Comparison of ENCODE assay signal across 15 cellular contexts in genomic region chr1:10677508-10678364, GRCh38.
DNase-seq lines count a peak whose midpoint lies in the region; ATAC-seq and TF ChIP-seq lines count a peak whose summit lies in the region.
"Had no signal": no experiment of that assay in that cellular context is flagged by ENCODE, and none has a peak within 500 bp of the region (broad histone marks: within the 10 kb centered on the region; RNA-seq: fewer than 3 reads in every experiment).

No MANE protein-coding gene starts in this region.

- H3K27ac Mint-ChIP-seq in naive thymus-derived CD8-positive, alpha-beta T cell: no peak overlapping the region
- H3K27ac Mint-ChIP-seq in HFFc6: no peak overlapping the region
- H3K27ac Mint-ChIP-seq: activated CD4-positive, alpha-beta T cell treated with anti-CD3 and anti-CD28 coated beads for 36 hours; activated T-helper 1 cell treated with anti-CD3 and anti-CD28 coated beads, Interleukin-12 subunit alpha, Interleukin-12 subunit beta, Interleukin-2, Interleukin-4 antibody, amounts not matched to agents 30 ng/mL and 10 ng/mL and 1 ng/mL, durations not matched to agents 14 hours and 24 hours and 36 hours had no signal

- intact Hi-C loops in right cardiac atrium (cut with DNase I): loop anchor here in 1 of 4 donors (10.0 kb wide), 1 partner anchor 187 kb away; no protein-coding TSS in a partner anchor

- H3K4me1 ChIP-seq in right cardiac atrium (ENCODE audit: control insufficient read depth, insufficient read depth, low read length): peaks cover 12% of the 10 kb centered on the region
- H3K4me1 ChIP-seq in neuronal stem cell (ENCODE audit: control insufficient read depth in 2 of 2, insufficient read depth in 1 of 2, low read depth in 1 of 2, low read length in 2 of 2): peaks cover 41 to 61% of the 10 kb centered on the region in 2 donors

- H2BK15ac ChIP-seq in neuronal stem cell (ENCODE audit: low read length): peak overlapping the region; percentile 40

- no peaks in the 10 kb centered on the region for H3K9me3 ChIP-seq in WERI-Rb-1 (ENCODE audit: severe bottlenecking)
- no peaks in the 10 kb centered on the region for H3K9me3 ChIP-seq in right cardiac atrium (ENCODE audit: control insufficient read depth, low read length)
- no peaks in the 10 kb centered on the region for H3K9me3 ChIP-seq in neuronal stem cell (replicated peaks in 1 of 2; ENCODE audit: control insufficient read depth in 2 of 2, insufficient read depth in 1 of 2, low read depth in 1 of 2, low read length in 2 of 2)

- H4K8ac ChIP-seq in neuronal stem cell (ENCODE audit: low read depth, low read length): no peak overlapping the region

- peak overlapping the region; percentile 58 for H3K23ac ChIP-seq in neuronal stem cell (ENCODE audit: low read depth, low read length, poor library complexity)

- H3K4ac ChIP-seq in neuronal stem cell (ENCODE audit: low read length): no peak overlapping the region

- ATAC-seq in right cardiac atrium: peak in 1 of 2 donors; percentile 20
- ATAC-seq in naive thymus-derived CD8-positive, alpha-beta T cell: no peak
- ATAC-seq in GM18861 (IDR thresholded peaks at IDR 0.05; ENCODE audit: unreplicated experiment): no peak
- ATAC-seq: activated CD4-positive, alpha-beta T cell treated with anti-CD3 and anti-CD28 coated beads for 36 hours had no signal

- DNase-seq in WERI-Rb-1 (peak; percentile 85), right cardiac atrium (no peak), neuronal stem cell (ENCODE audit: low spot score) (no peak), DMS53 treated with DMSO at 0.1 percent for 48 hours (lab: John Stamatoyannopoulos, UW; ENCODE audit: unreplicated experiment) (no peak), HFFc6 (no peak)
- no peak for DNase-seq in naive thymus-derived CD8-positive, alpha-beta T cell
- DNase-seq: activated CD4-positive, alpha-beta T cell treated with anti-CD3 and anti-CD28 coated beads for 36 hours; erythroblast; KG1; NCI-H187; stimulated activated CD4-positive, alpha-beta T cell treated with anti-CD3 and anti-CD28 coated beads, Interleukin-15, amount 100 ng/mL, for 24 hours; stimulated activated CD8-positive, alpha-beta memory T cell treated with anti-CD3 and anti-CD28 coated beads, Interleukin-4, amount 100 ng/mL, for 48 hours had no signal

- peak overlapping the region; percentile 99 for H3K27ac ChIP-seq in C4-2B
- H3K27ac ChIP-seq in WERI-Rb-1: peak overlapping the region; percentile 99
- H3K27ac ChIP-seq in right cardiac atrium (ENCODE audit: low read length): peak overlapping the region; percentile 62
- H3K27ac ChIP-seq in neuronal stem cell (replicated peaks; ENCODE audit: low read length): no peak overlapping the region

- peaks cover 2% of the 10 kb centered on the region for H3K36me3 ChIP-seq in WERI-Rb-1
- H3K36me3 ChIP-seq in neuronal stem cell (replicated peaks in 1 of 2; ENCODE audit: control insufficient read depth in 2 of 2, insufficient read depth in 2 of 2, low read length in 2 of 2): no peaks in the 10 kb centered on the region

- TF ChIP-seq CTCF in C4-2B (conservative IDR thresholded peaks at IDR 0.05) (no peak), WERI-Rb-1 (IDR thresholded peaks at IDR 0.05; ENCODE audit: low read depth, low read length) (no peak), HFFc6 (IDR thresholded peaks at IDR 0.05) (no peak)

- peak overlapping the region; percentile 53 for H3K9ac ChIP-seq in neuronal stem cell (ENCODE audit: low read depth, low read length, poor library complexity)

- no peak overlapping the region for H3K4me2 ChIP-seq in neuronal stem cell (ENCODE audit: insufficient read depth, low read length, poor library complexity, severe bottlenecking)

- H3K79me1 ChIP-seq in neuronal stem cell (ENCODE audit: low read depth, low read length): peaks cover 6% of the 10 kb centered on the region

- WGBS in right cardiac atrium: 61% methylated on average over 26 of the region's 26 CpGs
- WGBS in neuronal stem cell (ENCODE audit: extremely low coverage in 2 of 2, insufficient read length in 2 of 2, insufficient replicate concordance in 1 of 2), 2 donors: no CpG with 5 or more reads among the region's 26 CpGs

- H4K91ac ChIP-seq in neuronal stem cell (ENCODE audit: low read depth, low read length, poor library complexity): no peak overlapping the region

- H3K4me3 ChIP-seq in WERI-Rb-1 (ENCODE audit: low read depth, low read length): peak overlapping the region; percentile 26
- no peak overlapping the region for H3K4me3 ChIP-seq in right cardiac atrium (ENCODE audit: low read length)
- no peak overlapping the region for H3K4me3 ChIP-seq in neuronal stem cell (ENCODE audit: low read length in 2 of 2)

- peak overlapping the region; percentile 45 for H2AFZ ChIP-seq in neuronal stem cell (ENCODE audit: low read length)

- H3K27me3 ChIP-seq in WERI-Rb-1 (ENCODE audit: insufficient read depth, low read depth, severe bottlenecking) (no peaks in the 10 kb centered on the region), right cardiac atrium (ENCODE audit: control insufficient read depth, insufficient read depth) (no peaks in the 10 kb centered on the region), neuronal stem cell (ENCODE audit: control insufficient read depth in 3 of 3, insufficient read depth in 3 of 3, low read depth in 1 of 3, low read length in 3 of 3) (no peaks in the 10 kb centered on the region)

- H2BK12ac ChIP-seq in neuronal stem cell (ENCODE audit: low read length): peak overlapping the region; percentile 46

- peaks cover 2 to 36% (median 12%) of the 10 kb centered on the region in 4 donors for H3K4me1 Mint-ChIP-seq in naive thymus-derived CD8-positive, alpha-beta T cell
- no peaks in the 10 kb centered on the region for H3K4me1 Mint-ChIP-seq in HFFc6 (ENCODE audit: low read depth)
- H3K4me1 Mint-ChIP-seq: activated CD4-positive, alpha-beta T cell treated with anti-CD3 and anti-CD28 coated beads for 36 hours had no signal

- POLR2A ChIA-PET in naive thymus-derived CD8-positive, alpha-beta T cell (lab: Charles Lee): no interaction called here

- no peak overlapping the region for H3K14ac ChIP-seq in neuronal stem cell (ENCODE audit: low read length)

- no peaks in the 10 kb centered on the region for H3K27me3 Mint-ChIP-seq in naive thymus-derived CD8-positive, alpha-beta T cell
- H3K27me3 Mint-ChIP-seq in HFFc6 (ENCODE audit: insufficient read depth): peaks cover 22% of the 10 kb centered on the region
- H3K27me3 Mint-ChIP-seq: activated CD4-positive, alpha-beta T cell treated with anti-CD3 and anti-CD28 coated beads for 36 hours had no signal

- H3K4me3 Mint-ChIP-seq in naive thymus-derived CD8-positive, alpha-beta T cell: no peak overlapping the region
- no peak overlapping the region for H3K4me3 Mint-ChIP-seq in HFFc6
- H3K4me3 Mint-ChIP-seq: activated CD4-positive, alpha-beta T cell treated with anti-CD3 and anti-CD28 coated beads for 36 hours; activated T-helper 1 cell treated with anti-CD3 and anti-CD28 coated beads, Interleukin-12 subunit alpha, Interleukin-12 subunit beta, Interleukin-2, Interleukin-4 antibody, amounts not matched to agents 30 ng/mL and 10 ng/mL and 1 ng/mL, durations not matched to agents 14 hours and 24 hours and 36 hours had no signal

- no peaks in the 10 kb centered on the region for H3K9me3 Mint-ChIP-seq in naive thymus-derived CD8-positive, alpha-beta T cell
- H3K9me3 Mint-ChIP-seq in HFFc6: no peaks in the 10 kb centered on the region
- H3K9me3 Mint-ChIP-seq: activated T-helper 1 cell treated with anti-CD3 and anti-CD28 coated beads, Interleukin-12 subunit alpha, Interleukin-12 subunit beta, Interleukin-2, Interleukin-4 antibody, amounts not matched to agents 30 ng/mL and 10 ng/mL and 1 ng/mL, durations not matched to agents 14 hours and 24 hours and 36 hours had no signal

- no peak overlapping the region for H2BK5ac ChIP-seq in neuronal stem cell (ENCODE audit: low read length)

- H3K36me3 Mint-ChIP-seq in naive thymus-derived CD8-positive, alpha-beta T cell: no peaks in the 10 kb centered on the region
- no peaks in the 10 kb centered on the region for H3K36me3 Mint-ChIP-seq in HFFc6 (ENCODE audit: low read depth)

- no peak overlapping the region for H2BK120ac ChIP-seq in neuronal stem cell (ENCODE audit: low read depth, low read length)

- H2AK5ac ChIP-seq in neuronal stem cell (ENCODE audit: low read depth, low read length): peak overlapping the region; percentile 33

- peak overlapping the region; percentile 83 for H3K18ac ChIP-seq in neuronal stem cell (ENCODE audit: low read length)
